1 cellular context compared by ENCODE assay signal in the genomic region with DNA sequence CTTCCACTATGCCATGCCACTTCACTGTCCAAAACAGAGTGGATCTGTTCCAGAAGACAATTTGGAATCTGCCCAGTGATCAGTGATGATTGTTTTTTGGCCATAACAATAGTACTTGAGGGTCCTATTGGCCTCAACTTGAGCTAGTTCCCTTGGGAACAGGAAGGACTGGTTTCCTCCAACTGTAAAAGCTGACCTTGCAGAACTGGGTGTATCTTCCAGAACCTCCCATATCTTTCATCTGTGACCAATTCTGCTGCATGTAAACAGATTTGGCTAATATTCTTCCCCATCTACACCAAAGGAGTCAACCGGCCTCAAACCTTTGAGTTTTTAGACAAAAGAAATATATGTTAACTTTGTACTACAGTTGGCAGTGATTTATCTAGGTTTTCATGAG.
TF ChIP-seq lines count a peak whose summit lies in the region.

No MANE protein-coding gene starts in this region.

TF ChIP-seq in HepG2, 621 proteins besides CTCF, POLR2A, EP300 and RAD21 (continued from another document):
- TF ChIP-seq, protein P1, sequence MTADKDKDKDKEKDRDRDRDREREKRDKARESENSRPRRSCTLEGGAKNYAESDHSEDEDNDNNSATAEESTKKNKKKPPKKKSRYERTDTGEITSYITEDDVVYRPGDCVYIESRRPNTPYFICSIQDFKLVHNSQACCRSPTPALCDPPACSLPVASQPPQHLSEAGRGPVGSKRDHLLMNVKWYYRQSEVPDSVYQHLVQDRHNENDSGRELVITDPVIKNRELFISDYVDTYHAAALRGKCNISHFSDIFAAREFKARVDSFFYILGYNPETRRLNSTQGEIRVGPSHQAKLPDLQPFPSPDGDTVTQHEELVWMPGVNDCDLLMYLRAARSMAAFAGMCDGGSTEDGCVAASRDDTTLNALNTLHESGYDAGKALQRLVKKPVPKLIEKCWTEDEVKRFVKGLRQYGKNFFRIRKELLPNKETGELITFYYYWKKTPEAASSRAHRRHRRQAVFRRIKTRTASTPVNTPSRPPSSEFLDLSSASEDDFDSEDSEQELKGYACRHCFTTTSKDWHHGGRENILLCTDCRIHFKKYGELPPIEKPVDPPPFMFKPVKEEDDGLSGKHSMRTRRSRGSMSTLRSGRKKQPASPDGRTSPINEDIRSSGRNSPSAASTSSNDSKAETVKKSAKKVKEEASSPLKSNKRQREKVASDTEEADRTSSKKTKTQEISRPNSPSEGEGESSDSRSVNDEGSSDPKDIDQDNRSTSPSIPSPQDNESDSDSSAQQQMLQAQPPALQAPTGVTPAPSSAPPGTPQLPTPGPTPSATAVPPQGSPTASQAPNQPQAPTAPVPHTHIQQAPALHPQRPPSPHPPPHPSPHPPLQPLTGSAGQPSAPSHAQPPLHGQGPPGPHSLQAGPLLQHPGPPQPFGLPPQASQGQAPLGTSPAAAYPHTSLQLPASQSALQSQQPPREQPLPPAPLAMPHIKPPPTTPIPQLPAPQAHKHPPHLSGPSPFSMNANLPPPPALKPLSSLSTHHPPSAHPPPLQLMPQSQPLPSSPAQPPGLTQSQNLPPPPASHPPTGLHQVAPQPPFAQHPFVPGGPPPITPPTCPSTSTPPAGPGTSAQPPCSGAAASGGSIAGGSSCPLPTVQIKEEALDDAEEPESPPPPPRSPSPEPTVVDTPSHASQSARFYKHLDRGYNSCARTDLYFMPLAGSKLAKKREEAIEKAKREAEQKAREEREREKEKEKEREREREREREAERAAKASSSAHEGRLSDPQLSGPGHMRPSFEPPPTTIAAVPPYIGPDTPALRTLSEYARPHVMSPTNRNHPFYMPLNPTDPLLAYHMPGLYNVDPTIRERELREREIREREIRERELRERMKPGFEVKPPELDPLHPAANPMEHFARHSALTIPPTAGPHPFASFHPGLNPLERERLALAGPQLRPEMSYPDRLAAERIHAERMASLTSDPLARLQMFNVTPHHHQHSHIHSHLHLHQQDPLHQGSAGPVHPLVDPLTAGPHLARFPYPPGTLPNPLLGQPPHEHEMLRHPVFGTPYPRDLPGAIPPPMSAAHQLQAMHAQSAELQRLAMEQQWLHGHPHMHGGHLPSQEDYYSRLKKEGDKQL (CRISPR knock-in tag; IDR thresholded peaks at IDR 0.05; ENCODE audit: low read depth) = no peak
- no peak for TF ChIP-seq ZNF674 (CRISPR knock-in tag; IDR thresholded peaks at IDR 0.05; ENCODE audit: low read depth)
- TF ChIP-seq, protein P2, sequence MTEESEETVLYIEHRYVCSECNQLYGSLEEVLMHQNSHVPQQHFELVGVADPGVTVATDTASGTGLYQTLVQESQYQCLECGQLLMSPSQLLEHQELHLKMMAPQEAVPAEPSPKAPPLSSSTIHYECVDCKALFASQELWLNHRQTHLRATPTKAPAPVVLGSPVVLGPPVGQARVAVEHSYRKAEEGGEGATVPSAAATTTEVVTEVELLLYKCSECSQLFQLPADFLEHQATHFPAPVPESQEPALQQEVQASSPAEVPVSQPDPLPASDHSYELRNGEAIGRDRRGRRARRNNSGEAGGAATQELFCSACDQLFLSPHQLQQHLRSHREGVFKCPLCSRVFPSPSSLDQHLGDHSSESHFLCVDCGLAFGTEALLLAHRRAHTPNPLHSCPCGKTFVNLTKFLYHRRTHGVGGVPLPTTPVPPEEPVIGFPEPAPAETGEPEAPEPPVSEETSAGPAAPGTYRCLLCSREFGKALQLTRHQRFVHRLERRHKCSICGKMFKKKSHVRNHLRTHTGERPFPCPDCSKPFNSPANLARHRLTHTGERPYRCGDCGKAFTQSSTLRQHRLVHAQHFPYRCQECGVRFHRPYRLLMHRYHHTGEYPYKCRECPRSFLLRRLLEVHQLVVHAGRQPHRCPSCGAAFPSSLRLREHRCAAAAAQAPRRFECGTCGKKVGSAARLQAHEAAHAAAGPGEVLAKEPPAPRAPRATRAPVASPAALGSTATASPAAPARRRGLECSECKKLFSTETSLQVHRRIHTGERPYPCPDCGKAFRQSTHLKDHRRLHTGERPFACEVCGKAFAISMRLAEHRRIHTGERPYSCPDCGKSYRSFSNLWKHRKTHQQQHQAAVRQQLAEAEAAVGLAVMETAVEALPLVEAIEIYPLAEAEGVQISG (CRISPR knock-in tag; IDR thresholded peaks at IDR 0.05) = no peak
- TF ChIP-seq, protein P3, sequence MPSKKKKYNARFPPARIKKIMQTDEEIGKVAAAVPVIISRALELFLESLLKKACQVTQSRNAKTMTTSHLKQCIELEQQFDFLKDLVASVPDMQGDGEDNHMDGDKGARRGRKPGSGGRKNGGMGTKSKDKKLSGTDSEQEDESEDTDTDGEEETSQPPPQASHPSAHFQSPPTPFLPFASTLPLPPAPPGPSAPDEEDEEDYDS (CRISPR knock-in tag; IDR thresholded peaks at IDR 0.05) = no peak
